In the genomic region with DNA sequence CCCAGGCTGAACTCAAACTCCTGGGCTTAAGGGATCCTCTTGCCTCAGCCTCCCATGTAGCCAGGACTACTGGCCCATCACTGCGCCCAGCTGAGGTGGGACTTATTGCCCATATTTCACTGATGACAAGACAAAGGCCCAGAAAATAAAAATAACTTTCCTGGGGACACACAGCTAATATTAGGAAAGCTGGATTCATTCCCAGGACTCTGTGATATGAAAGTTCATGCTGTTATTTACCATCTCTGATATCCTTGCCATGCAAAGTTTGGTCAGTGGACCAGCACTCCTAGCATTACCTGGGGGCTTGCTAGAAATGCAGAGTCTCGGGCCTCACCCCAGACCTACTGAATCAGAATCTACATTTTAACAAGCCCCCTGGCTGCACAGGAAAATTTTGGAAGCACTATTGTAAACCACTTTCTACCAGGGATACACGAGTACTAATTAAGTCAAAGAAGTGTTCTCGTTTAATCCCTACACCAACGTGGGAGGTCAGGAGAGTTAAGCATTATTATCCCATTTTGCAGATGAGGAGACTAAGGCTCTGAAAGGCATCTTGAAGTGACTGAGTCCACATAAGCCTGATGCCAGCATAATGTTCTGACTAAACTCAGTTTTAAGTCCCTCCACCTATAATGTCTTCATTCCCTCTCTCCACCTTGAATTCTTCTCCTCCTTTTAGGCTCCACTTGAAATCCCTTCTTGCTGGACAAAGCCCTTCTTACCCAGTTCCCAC, we compare ENCODE assay signal across 32 cellular contexts. TPM values are rescaled to one million over a fixed set of nuclear protein-coding genes. Genes with fewer than 3 reads are reported as not detected.
"Had no signal": no experiment of that assay in that cellular context is flagged by ENCODE, and none has a peak within 500 bp of the region (broad histone marks: within the 10 kb centered on the region; RNA-seq: fewer than 3 reads in every experiment).

No MANE protein-coding gene starts in this region.

- H3K27me3 ChIP-seq: SJSA1 had no signal

- H3K4me3 Mint-ChIP-seq: activated B cell treated with CpG ODN at 0.5 μM for 24 hours; activated CD4-positive, alpha-beta T cell treated with anti-CD3 and anti-CD28 coated beads, Interleukin-2, amount 10 ng/mL, durations not matched to agents 24 days and 14 days; activated CD8-positive, alpha-beta memory T cell treated with anti-CD3 and anti-CD28 coated beads, Interleukin-2, amount 10 ng/mL, durations not matched to agents 7 days and 5 days; activated naive CD4-positive, alpha-beta T cell treated with anti-CD3 and anti-CD28 coated beads, Interleukin-2, amount 50 U/mL, for 24 hours; activated T-cell treated with anti-CD3 and anti-CD28 coated beads, Interleukin-2, amount 50 U/mL, for 24 hours; activated T-helper 1 cell treated with anti-CD3 and anti-CD28 coated beads, Interleukin-12 subunit alpha, Interleukin-12 subunit beta, Interleukin-2, Interleukin-4 antibody, amounts not matched to agents 30 ng/mL and 10 ng/mL and 1 ng/mL, durations not matched to agents 14 hours and 24 hours and 36 hours; brain had no signal

- DNase-seq: activated B cell treated with CpG ODN at 0.5 μM for 24 hours; activated CD4-positive, alpha-beta T cell treated with anti-CD3 and anti-CD28 coated beads for 1 hour; activated CD4-positive, alpha-beta T cell treated with anti-CD3 and anti-CD28 coated beads, Interleukin-2, amount 10 ng/mL, durations not matched to agents 24 days and 14 days; activated CD4-positive, alpha-beta T cell treated with anti-CD3 and anti-CD28 coated beads, Interleukin-2, amount 50 U/mL, for 48 hours; activated CD8-positive, alpha-beta memory T cell treated with anti-CD3 and anti-CD28 coated beads, Interleukin-2, amount 10 ng/mL, durations not matched to agents 7 days and 5 days; activated effector memory CD4-positive, alpha-beta T cell treated with Interleukin-2 at 50 U/mL for 16 hours; activated naive CD4-positive, alpha-beta T cell; activated T-cell treated with anti-CD3 and anti-CD28 coated beads, Interleukin-2, amount 50 U/mL, for 24 hours; amygdala; NCI-H1092; NCI-H1417; NCI-H1930; NCI-H2171 treated with DMSO at 0.1 percent for 48 hours; NCI-H226; NCI-H526 treated with DMSO at 0.1 percent for 48 hours; NCI-H82; NK-92 treated with Interleukin-12 subunit alpha and Interleukin-12 subunit beta, amount 100 ng/mL, for 24 hours; OCI-M1; RPMI8226; SHP77; SW 1271; T-helper 9 cell had no signal

- H3K36me3 Mint-ChIP-seq: activated CD8-positive, alpha-beta memory T cell treated with anti-CD3 and anti-CD28 coated beads, Interleukin-2, amount 10 ng/mL, durations not matched to agents 7 days and 5 days; activated naive CD4-positive, alpha-beta T cell treated with anti-CD3 and anti-CD28 coated beads, Interleukin-2, amount 50 U/mL, for 24 hours; brain had no signal

- H3K27me3 Mint-ChIP-seq: activated naive CD4-positive, alpha-beta T cell treated with anti-CD3 and anti-CD28 coated beads, Interleukin-2, amount 50 U/mL, for 24 hours had no signal

- H3K9me3 ChIP-seq: SJSA1 had no signal

- H3K4me1 ChIP-seq: SJSA1 had no signal

- H3K27ac Mint-ChIP-seq: activated B cell treated with CpG ODN at 0.5 μM for 24 hours; activated CD4-positive, alpha-beta T cell treated with anti-CD3 and anti-CD28 coated beads, Interleukin-2, amount 10 ng/mL, durations not matched to agents 24 days and 14 days; activated CD8-positive, alpha-beta memory T cell treated with anti-CD3 and anti-CD28 coated beads, Interleukin-2, amount 10 ng/mL, durations not matched to agents 7 days and 5 days; activated naive CD4-positive, alpha-beta T cell treated with anti-CD3 and anti-CD28 coated beads, Interleukin-2, amount 50 U/mL, for 24 hours; activated T-cell treated with anti-CD3 and anti-CD28 coated beads, Interleukin-2, amount 50 U/mL, for 24 hours; activated T-helper 1 cell treated with anti-CD3 and anti-CD28 coated beads, Interleukin-12 subunit alpha, Interleukin-12 subunit beta, Interleukin-2, Interleukin-4 antibody, amounts not matched to agents 30 ng/mL and 10 ng/mL and 1 ng/mL, durations not matched to agents 14 hours and 24 hours and 36 hours had no signal

- ATAC-seq: activated CD8-positive, alpha-beta memory T cell treated with anti-CD3 and anti-CD28 coated beads, Interleukin-2, amount 10 ng/mL, durations not matched to agents 7 days and 5 days; Panc1; SK-N-SH treated with all-trans-retinoic acid at 6 μM for 48 hours had no signal

- H3K9me3 Mint-ChIP-seq: activated B cell treated with CpG ODN at 0.5 μM for 24 hours; activated CD4-positive, alpha-beta T cell treated with anti-CD3 and anti-CD28 coated beads, Interleukin-2, amount 10 ng/mL, durations not matched to agents 24 days and 14 days; activated naive CD4-positive, alpha-beta T cell treated with anti-CD3 and anti-CD28 coated beads, Interleukin-2, amount 50 U/mL, for 24 hours; activated T-cell treated with anti-CD3 and anti-CD28 coated beads, Interleukin-2, amount 50 U/mL, for 24 hours; activated T-helper 1 cell treated with anti-CD3 and anti-CD28 coated beads, Interleukin-12 subunit alpha, Interleukin-12 subunit beta, Interleukin-2, Interleukin-4 antibody, amounts not matched to agents 30 ng/mL and 10 ng/mL and 1 ng/mL, durations not matched to agents 14 hours and 24 hours and 36 hours had no signal

- H3K27ac ChIP-seq: KMS-11, SJSA1 had no signal

- H3K4me3 ChIP-seq: SJSA1 had no signal

- H3K36me3 ChIP-seq: SJSA1 had no signal

RNA-seq across cellular contexts. Expression of a gene that starts 2.5 kb away (rescaled TPM):
- total RNA-seq: activated CD8-positive, alpha-beta memory T cell treated with anti-CD3 and anti-CD28 coated beads, Interleukin-2, amount 10 ng/mL, durations not matched to agents 7 days and 5 days; SJSA1 had no signal

RNA-seq across cellular contexts. Expression of a gene that starts 32.1 kb away (rescaled TPM):
- total RNA-seq: astrocyte, MCF 10A, NCI-H460, SJSA1 had no signal
